In the genomic region with DNA sequence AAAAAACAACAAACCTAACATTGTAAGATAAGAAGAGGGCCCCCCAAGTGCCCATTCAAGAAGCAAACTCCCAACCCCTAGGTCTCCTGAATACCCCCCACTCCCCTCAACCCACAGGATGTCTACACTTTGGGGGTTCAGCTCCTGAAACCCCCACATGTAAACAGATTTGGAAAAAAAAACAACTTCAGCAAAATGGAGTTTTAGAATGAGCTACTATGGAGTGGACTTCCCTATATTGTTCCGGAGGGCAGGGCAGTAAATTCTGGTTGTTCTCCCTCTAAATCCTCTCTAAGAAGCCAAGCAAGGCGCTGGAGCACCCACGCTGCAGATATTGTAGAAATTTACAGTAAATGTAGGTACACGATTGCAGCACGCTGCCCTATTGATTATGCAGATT, we compare ENCODE assay signal across 9 cellular contexts. TPM values are rescaled to one million over a fixed set of nuclear protein-coding genes. Genes with fewer than 3 reads are reported as not detected.
DNase-seq lines count a peak whose midpoint lies in the region; ATAC-seq, FAIRE-seq and TF ChIP-seq lines count a peak whose summit lies in the region.
"Had no signal": no experiment of that assay in that cellular context is flagged by ENCODE, and none has a peak within 500 bp of the region (broad histone marks: within the 10 kb centered on the region; RNA-seq: fewer than 3 reads in every experiment).

No MANE protein-coding gene starts in this region.

- H3K4me1 Mint-ChIP-seq in CD14-positive monocyte, result peaks cover 61% of the 10 kb centered on the region
- H3K4me1 Mint-ChIP-seq in T-helper 2 cell treated with Interferon-gamma antibody and Interleukin-4, amounts not matched to agents 5 μg/mL and 100 μg/mL, for 36 hours (ENCODE audit: low read depth), result peaks cover 18% of the 10 kb centered on the region

- H3K27ac ChIP-seq in SJCRH30, result no peak overlapping the region
- peak overlapping the region; percentile 65 to 96 (median 88) for H3K27ac ChIP-seq in pancreas

- H3K9me3 Mint-ChIP-seq in CD14-positive monocyte, result peaks cover 0 to 8% (median 0%) of the 10 kb centered on the region in 7 donors
- no peaks in the 10 kb centered on the region for H3K9me3 Mint-ChIP-seq in T-helper 2 cell treated with Interferon-gamma antibody and Interleukin-4, amounts not matched to agents 5 μg/mL and 100 μg/mL, for 36 hours
- H3K9me3 Mint-ChIP-seq: activated T-helper 17 cell treated with anti-CD3 and anti-CD28 coated beads, Interleukin-2, amount 50 U/mL, for 72 hours had no signal

- peaks cover 32 to 46% (median 34%) of the 10 kb centered on the region in 3 donors for H3K27me3 Mint-ChIP-seq in CD14-positive monocyte (ENCODE audit: low read depth in 3 of 3)
- peaks cover 26% of the 10 kb centered on the region for H3K27me3 Mint-ChIP-seq in T-helper 2 cell treated with Interferon-gamma antibody and Interleukin-4, amounts not matched to agents 5 μg/mL and 100 μg/mL, for 36 hours (ENCODE audit: low read depth)

- H3K36me3 Mint-ChIP-seq in CD14-positive monocyte, result peaks cover 4 to 15% of the 10 kb centered on the region in 2 donors
- no peaks in the 10 kb centered on the region for H3K36me3 Mint-ChIP-seq in T-helper 2 cell treated with Interferon-gamma antibody and Interleukin-4, amounts not matched to agents 5 μg/mL and 100 μg/mL, for 36 hours (ENCODE audit: low read depth)

- H3K4me1 ChIP-seq in SJCRH30 (peaks cover 8% of the 10 kb centered on the region), pancreas (peaks cover 14 to 42% (median 26%) of the 10 kb centered on the region in 3 donors)

- DNase-seq in CD14-positive monocyte (ENCODE audit: low spot score), result no peak
- DNase-seq in SJCRH30, result no peak
- DNase-seq in fibroblast of mammary gland (ENCODE audit: low read depth), result no peak
- no peak for DNase-seq in pancreas
- DNase-seq in COLO829 (ENCODE audit: low spot score), result no peak
- DNase-seq in SKM-1 treated with dmso at 0.1 percent for 144 hours (lab: John Stamatoyannopoulos, UW; ENCODE audit: unreplicated experiment), result no peak
- DNase-seq in T-helper 2 cell treated with Interferon-gamma antibody and Interleukin-4, amounts not matched to agents 5 μg/mL and 100 μg/mL, for 36 hours (ENCODE audit: low spot score), result no peak

- H3K36me3 ChIP-seq in SJCRH30, result no peaks in the 10 kb centered on the region
- no peaks in the 10 kb centered on the region for H3K36me3 ChIP-seq in pancreas

- peak overlapping the region; percentile 93 to 98 for H3K4me3 Mint-ChIP-seq in CD14-positive monocyte
- H3K4me3 Mint-ChIP-seq in T-helper 2 cell treated with Interferon-gamma antibody and Interleukin-4, amounts not matched to agents 5 μg/mL and 100 μg/mL, for 36 hours, result no peak overlapping the region

- 17 to 18% methylated on average over 5 of the region's 5 CpGs for WGBS in pancreas, 2 donors

- no peak for FAIRE-seq in pancreas (lab: Jason Lieb, UNC)

- intact Hi-C loops in CD14-positive monocyte (cut with micrococcal nuclease), result loop anchor here in 1 of 2 donors (10.0 kb wide), 1 partner anchor 202 kb away; no protein-coding TSS in a partner anchor
- intact Hi-C loops in pancreas (cut with DNase I), result no loop called here

- H3K9me3 ChIP-seq in SJCRH30 (replicated peaks) (no peaks in the 10 kb centered on the region), pancreas (no peaks in the 10 kb centered on the region)

- H3K27me3 ChIP-seq in SJCRH30 (no peaks in the 10 kb centered on the region), pancreas (no peaks in the 10 kb centered on the region)

- peak overlapping the region; percentile 80 for H3K4me3 ChIP-seq in SJCRH30
- H3K4me3 ChIP-seq in fibroblast of mammary gland (ENCODE audit: control insufficient read depth, low read depth, low read length), result peak overlapping the region; percentile 50
- peak overlapping the region; percentile 0 to 78 (median 63) for H3K4me3 ChIP-seq in pancreas

- ATAC-seq in pancreas (peak in 2 of 4 donors; percentile 7 to 13), GM19328 (IDR thresholded peaks at IDR 0.05; ENCODE audit: unreplicated experiment) (no peak)
- ATAC-seq: activated T-helper 17 cell treated with anti-CD3 and anti-CD28 coated beads, Interleukin-2, amount 50 U/mL, for 72 hours had no signal

- TF ChIP-seq CTCF in CD14-positive monocyte (IDR thresholded peaks at IDR 0.05) (no peak), fibroblast of mammary gland (conservative IDR thresholded peaks at IDR 0.05; ENCODE audit: control insufficient read depth, insufficient read depth, low read depth, low read length) (no peak), pancreas (IDR thresholded peaks at IDR 0.05) (no peak)

- peak overlapping the region; percentile 77 to 95 (median 85) for H3K27ac Mint-ChIP-seq in CD14-positive monocyte
- H3K27ac Mint-ChIP-seq in T-helper 2 cell treated with Interferon-gamma antibody and Interleukin-4, amounts not matched to agents 5 μg/mL and 100 μg/mL, for 36 hours, result no peak overlapping the region
- H3K27ac Mint-ChIP-seq: activated T-helper 17 cell treated with anti-CD3 and anti-CD28 coated beads, Interleukin-2, amount 50 U/mL, for 72 hours had no signal

RNA-seq across cellular contexts. Expression of a gene that starts 8.5 kb away (rescaled TPM):
- polyA plus RNA-seq in CD14-positive monocyte (under 1 TPM; 0.42 to 0.43 TPM), pancreas (1 to 10 TPM; 2.5 to 4.5 TPM)
- 4.4 and 5.1 TPM in 2 replicates for total RNA-seq in SJCRH30 (2014; rRNA removed; shearing (Covaris generic))
- 10 to 100 TPM in 4 of 6 donors, 1 to 10 TPM in 2; 8.7 to 17.6 (median 10.4) TPM for total RNA-seq in pancreas
